ENCODE assay signal across 1 cellular context in the genomic region with DNA sequence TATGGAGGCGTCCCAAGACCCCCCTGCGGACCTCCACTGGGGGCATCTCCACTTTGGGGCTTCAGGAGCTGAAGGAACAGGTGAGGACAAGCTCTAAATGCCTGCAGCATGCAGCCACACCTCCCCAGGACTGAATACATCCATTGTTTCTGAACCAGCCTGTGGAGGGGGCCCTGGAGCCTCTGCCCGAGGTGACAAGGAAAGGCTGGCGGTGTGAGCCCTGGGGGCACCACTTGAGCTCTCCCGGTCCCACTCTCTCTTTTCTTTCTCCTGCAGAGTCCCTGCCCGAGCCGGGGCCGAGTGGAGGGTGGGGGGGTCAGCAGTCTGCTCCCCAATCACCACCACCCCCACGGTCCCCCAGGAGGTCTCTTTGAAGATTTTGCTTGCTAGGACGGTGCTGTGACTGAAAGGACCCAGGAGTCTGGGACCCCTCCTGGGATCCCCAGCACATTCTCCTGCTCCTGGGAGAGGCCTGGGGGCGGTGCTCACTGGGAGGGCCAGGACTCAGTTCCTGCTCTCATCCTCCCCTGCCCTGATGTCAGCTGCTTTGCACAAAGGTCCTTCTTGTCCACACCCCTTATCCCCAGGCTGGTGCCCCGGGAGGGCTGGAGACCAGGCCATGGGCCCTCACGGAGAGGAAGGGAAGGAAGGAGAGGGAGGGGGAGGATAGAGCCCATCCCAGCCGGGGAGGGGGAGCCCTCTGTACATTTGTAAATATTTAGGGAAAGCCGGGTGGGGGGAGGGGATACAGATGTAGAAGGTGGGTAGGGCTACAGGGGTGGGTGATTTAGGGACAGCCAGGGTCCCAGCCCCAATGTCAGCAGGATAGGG.
A peak's percentile ranks its signal among the peaks of the same experiment; 100 is the strongest.
TF ChIP-seq lines count a peak whose summit lies in the region.

No MANE protein-coding gene starts in this region.

TF ChIP-seq in HepG2, 621 proteins besides CTCF, POLR2A, EP300 and RAD21 (continued from another document and continues in another):
- TF ChIP-seq, protein P1, sequence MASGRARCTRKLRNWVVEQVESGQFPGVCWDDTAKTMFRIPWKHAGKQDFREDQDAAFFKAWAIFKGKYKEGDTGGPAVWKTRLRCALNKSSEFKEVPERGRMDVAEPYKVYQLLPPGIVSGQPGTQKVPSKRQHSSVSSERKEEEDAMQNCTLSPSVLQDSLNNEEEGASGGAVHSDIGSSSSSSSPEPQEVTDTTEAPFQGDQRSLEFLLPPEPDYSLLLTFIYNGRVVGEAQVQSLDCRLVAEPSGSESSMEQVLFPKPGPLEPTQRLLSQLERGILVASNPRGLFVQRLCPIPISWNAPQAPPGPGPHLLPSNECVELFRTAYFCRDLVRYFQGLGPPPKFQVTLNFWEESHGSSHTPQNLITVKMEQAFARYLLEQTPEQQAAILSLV (CRISPR knock-in tag; IDR thresholded peaks at IDR 0.05; ENCODE audit: borderline replicate concordance) = no peak
- no peak for TF ChIP-seq MBNL3 (CRISPR knock-in tag; conservative IDR thresholded peaks at IDR 0.05)
- no peak for TF ChIP-seq ZNF616 (CRISPR knock-in tag; IDR thresholded peaks at IDR 0.05; ENCODE audit: low read depth)
- TF ChIP-seq, protein P2, sequence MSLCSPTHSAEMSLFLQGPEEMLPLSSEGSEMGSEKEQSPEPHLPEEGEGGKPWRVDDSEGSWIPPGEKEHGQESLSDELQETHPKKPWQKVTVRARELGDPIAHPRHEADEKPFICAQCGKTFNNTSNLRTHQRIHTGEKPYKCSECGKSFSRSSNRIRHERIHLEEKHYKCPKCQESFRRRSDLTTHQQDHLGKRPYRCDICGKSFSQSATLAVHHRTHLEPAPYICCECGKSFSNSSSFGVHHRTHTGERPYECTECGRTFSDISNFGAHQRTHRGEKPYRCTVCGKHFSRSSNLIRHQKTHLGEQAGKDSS (CRISPR knock-in tag; IDR thresholded peaks at IDR 0.05; ENCODE audit: borderline replicate concordance, low read depth) = no peak
- TF ChIP-seq KDM3A (CRISPR knock-in tag; IDR thresholded peaks at IDR 0.05; ENCODE audit: low read depth) = no peak
- no peak; the same call in 1 of the 2 replicates for TF ChIP-seq KLF11 (CRISPR knock-in tag; IDR thresholded peaks at IDR 0.05)
- TF ChIP-seq SOX13 (IDR thresholded peaks at IDR 0.05) = no peak
- peak in 1 of 2 experiments; percentile 20; a peak in 1 of 4 replicates for TF ChIP-seq SOX13 (CRISPR knock-in tag; conservative IDR thresholded peaks at IDR 0.05 in 1 of 2, IDR thresholded peaks at IDR 0.05 in 1 of 2)
- TF ChIP-seq, protein P3, sequence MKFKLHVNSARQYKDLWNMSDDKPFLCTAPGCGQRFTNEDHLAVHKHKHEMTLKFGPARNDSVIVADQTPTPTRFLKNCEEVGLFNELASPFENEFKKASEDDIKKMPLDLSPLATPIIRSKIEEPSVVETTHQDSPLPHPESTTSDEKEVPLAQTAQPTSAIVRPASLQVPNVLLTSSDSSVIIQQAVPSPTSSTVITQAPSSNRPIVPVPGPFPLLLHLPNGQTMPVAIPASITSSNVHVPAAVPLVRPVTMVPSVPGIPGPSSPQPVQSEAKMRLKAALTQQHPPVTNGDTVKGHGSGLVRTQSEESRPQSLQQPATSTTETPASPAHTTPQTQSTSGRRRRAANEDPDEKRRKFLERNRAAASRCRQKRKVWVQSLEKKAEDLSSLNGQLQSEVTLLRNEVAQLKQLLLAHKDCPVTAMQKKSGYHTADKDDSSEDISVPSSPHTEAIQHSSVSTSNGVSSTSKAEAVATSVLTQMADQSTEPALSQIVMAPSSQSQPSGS (CRISPR knock-in tag; IDR thresholded peaks at IDR 0.05) = no peak
- TF ChIP-seq, protein P4, sequence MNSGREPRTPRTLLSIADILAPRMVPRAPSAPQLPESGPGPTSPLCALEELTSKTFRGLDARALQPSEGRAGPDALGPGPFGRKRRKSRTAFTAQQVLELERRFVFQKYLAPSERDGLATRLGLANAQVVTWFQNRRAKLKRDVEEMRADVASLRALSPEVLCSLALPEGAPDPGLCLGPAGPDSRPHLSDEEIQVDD (CRISPR knock-in tag; IDR thresholded peaks at IDR 0.05; ENCODE audit: borderline replicate concordance) = no peak
- no peak for TF ChIP-seq NKX3-1 (CRISPR knock-in tag; IDR thresholded peaks at IDR 0.05)
- TF ChIP-seq ZNF772 (CRISPR knock-in tag; IDR thresholded peaks at IDR 0.05) = 0 out of 2 replicates have a peak, but pooled peaks have one; percentile 37
- peak; percentile 30; the same call in 1 of the 2 replicates for TF ChIP-seq TSC22D2 (CRISPR knock-in tag; IDR thresholded peaks at IDR 0.05; ENCODE audit: borderline replicate concordance)
- no peak; the same call in 1 of the 2 replicates for TF ChIP-seq ZFX (CRISPR knock-in tag; IDR thresholded peaks at IDR 0.05; ENCODE audit: low read depth)
- TF ChIP-seq ZNF543 (CRISPR knock-in tag; IDR thresholded peaks at IDR 0.05) = 0 out of 2 replicates have a peak, but pooled peaks have one; percentile 12
- TF ChIP-seq ARHGAP35 (CRISPR knock-in tag; IDR thresholded peaks at IDR 0.05; ENCODE audit: borderline replicate concordance) = peak; percentile 39; the same call in 1 of the 2 replicates
- no peak for TF ChIP-seq ZFP36 (IDR thresholded peaks at IDR 0.05; ENCODE audit: borderline replicate concordance, low read depth, low read length, partially characterized antibody)
- no peak for TF ChIP-seq DR1 (CRISPR knock-in tag; IDR thresholded peaks at IDR 0.05)
- TF ChIP-seq, protein P5, sequence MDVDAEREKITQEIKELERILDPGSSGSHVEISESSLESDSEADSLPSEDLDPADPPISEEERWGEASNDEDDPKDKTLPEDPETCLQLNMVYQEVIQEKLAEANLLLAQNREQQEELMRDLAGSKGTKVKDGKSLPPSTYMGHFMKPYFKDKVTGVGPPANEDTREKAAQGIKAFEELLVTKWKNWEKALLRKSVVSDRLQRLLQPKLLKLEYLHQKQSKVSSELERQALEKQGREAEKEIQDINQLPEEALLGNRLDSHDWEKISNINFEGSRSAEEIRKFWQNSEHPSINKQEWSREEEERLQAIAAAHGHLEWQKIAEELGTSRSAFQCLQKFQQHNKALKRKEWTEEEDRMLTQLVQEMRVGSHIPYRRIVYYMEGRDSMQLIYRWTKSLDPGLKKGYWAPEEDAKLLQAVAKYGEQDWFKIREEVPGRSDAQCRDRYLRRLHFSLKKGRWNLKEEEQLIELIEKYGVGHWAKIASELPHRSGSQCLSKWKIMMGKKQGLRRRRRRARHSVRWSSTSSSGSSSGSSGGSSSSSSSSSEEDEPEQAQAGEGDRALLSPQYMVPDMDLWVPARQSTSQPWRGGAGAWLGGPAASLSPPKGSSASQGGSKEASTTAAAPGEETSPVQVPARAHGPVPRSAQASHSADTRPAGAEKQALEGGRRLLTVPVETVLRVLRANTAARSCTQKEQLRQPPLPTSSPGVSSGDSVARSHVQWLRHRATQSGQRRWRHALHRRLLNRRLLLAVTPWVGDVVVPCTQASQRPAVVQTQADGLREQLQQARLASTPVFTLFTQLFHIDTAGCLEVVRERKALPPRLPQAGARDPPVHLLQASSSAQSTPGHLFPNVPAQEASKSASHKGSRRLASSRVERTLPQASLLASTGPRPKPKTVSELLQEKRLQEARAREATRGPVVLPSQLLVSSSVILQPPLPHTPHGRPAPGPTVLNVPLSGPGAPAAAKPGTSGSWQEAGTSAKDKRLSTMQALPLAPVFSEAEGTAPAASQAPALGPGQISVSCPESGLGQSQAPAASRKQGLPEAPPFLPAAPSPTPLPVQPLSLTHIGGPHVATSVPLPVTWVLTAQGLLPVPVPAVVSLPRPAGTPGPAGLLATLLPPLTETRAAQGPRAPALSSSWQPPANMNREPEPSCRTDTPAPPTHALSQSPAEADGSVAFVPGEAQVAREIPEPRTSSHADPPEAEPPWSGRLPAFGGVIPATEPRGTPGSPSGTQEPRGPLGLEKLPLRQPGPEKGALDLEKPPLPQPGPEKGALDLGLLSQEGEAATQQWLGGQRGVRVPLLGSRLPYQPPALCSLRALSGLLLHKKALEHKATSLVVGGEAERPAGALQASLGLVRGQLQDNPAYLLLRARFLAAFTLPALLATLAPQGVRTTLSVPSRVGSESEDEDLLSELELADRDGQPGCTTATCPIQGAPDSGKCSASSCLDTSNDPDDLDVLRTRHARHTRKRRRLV (CRISPR knock-in tag; IDR thresholded peaks at IDR 0.05) = no peak
- no peak for TF ChIP-seq KAT2B (IDR thresholded peaks at IDR 0.05; ENCODE audit: borderline replicate concordance, low read depth, low read length)
- TF ChIP-seq, protein P6, sequence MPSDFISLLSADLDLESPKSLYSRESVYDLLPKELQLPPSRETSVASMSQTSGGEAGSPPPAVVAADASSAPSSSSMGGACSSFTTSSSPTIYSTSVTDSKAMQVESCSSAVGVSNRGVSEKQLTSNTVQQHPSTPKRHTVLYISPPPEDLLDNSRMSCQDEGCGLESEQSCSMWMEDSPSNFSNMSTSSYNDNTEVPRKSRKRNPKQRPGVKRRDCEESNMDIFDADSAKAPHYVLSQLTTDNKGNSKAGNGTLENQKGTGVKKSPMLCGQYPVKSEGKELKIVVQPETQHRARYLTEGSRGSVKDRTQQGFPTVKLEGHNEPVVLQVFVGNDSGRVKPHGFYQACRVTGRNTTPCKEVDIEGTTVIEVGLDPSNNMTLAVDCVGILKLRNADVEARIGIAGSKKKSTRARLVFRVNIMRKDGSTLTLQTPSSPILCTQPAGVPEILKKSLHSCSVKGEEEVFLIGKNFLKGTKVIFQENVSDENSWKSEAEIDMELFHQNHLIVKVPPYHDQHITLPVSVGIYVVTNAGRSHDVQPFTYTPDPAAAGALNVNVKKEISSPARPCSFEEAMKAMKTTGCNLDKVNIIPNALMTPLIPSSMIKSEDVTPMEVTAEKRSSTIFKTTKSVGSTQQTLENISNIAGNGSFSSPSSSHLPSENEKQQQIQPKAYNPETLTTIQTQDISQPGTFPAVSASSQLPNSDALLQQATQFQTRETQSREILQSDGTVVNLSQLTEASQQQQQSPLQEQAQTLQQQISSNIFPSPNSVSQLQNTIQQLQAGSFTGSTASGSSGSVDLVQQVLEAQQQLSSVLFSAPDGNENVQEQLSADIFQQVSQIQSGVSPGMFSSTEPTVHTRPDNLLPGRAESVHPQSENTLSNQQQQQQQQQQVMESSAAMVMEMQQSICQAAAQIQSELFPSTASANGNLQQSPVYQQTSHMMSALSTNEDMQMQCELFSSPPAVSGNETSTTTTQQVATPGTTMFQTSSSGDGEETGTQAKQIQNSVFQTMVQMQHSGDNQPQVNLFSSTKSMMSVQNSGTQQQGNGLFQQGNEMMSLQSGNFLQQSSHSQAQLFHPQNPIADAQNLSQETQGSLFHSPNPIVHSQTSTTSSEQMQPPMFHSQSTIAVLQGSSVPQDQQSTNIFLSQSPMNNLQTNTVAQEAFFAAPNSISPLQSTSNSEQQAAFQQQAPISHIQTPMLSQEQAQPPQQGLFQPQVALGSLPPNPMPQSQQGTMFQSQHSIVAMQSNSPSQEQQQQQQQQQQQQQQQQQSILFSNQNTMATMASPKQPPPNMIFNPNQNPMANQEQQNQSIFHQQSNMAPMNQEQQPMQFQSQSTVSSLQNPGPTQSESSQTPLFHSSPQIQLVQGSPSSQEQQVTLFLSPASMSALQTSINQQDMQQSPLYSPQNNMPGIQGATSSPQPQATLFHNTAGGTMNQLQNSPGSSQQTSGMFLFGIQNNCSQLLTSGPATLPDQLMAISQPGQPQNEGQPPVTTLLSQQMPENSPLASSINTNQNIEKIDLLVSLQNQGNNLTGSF (CRISPR knock-in tag; IDR thresholded peaks at IDR 0.05) = no peak
- TF ChIP-seq FOSL2 (CRISPR knock-in tag; IDR thresholded peaks at IDR 0.05) = no peak
- TF ChIP-seq PHF21A (CRISPR knock-in tag; IDR thresholded peaks at IDR 0.05) = peak; percentile 6; the same call in 1 of the 2 replicates
- peak; percentile 29 for TF ChIP-seq ASH2L (IDR thresholded peaks at IDR 0.05; ENCODE audit: insufficient read length, low read depth, low read length)
- TF ChIP-seq TBP (CRISPR knock-in tag; IDR thresholded peaks at IDR 0.05) = no peak
- TF ChIP-seq, protein P7, sequence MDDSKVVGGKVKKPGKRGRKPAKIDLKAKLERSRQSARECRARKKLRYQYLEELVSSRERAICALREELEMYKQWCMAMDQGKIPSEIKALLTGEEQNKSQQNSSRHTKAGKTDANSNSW (CRISPR knock-in tag; IDR thresholded peaks at IDR 0.05; ENCODE audit: borderline replicate concordance) = no peak
- no peak for TF ChIP-seq NAIF1 (CRISPR knock-in tag; IDR thresholded peaks at IDR 0.05; ENCODE audit: borderline replicate concordance)
- no peak for TF ChIP-seq ZNF775 (CRISPR knock-in tag; IDR thresholded peaks at IDR 0.05; ENCODE audit: borderline replicate concordance)
- no peak for TF ChIP-seq PRMT3 (CRISPR knock-in tag; IDR thresholded peaks at IDR 0.05; ENCODE audit: borderline replicate concordance, low read depth)
- TF ChIP-seq SNRNP70 (IDR thresholded peaks at IDR 0.05; ENCODE audit: low read depth, low read length) = no peak
- TF ChIP-seq HNF4A (CRISPR knock-in tag; IDR thresholded peaks at IDR 0.05) = no peak
- TF ChIP-seq, protein P8, sequence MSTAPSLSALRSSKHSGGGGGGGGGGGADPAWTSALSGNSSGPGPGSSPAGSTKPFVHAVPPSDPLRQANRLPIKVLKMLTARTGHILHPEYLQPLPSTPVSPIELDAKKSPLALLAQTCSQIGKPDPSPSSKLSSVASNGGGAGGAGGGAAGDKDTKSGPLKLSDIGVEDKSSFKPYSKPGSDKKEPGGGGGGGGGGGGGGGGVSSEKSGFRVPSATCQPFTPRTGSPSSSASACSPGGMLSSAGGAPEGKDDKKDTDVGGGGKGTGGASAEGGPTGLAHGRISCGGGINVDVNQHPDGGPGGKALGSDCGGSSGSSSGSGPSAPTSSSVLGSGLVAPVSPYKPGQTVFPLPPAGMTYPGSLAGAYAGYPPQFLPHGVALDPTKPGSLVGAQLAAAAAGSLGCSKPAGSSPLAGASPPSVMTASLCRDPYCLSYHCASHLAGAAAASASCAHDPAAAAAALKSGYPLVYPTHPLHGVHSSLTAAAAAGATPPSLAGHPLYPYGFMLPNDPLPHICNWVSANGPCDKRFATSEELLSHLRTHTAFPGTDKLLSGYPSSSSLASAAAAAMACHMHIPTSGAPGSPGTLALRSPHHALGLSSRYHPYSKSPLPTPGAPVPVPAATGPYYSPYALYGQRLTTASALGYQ (CRISPR knock-in tag; IDR thresholded peaks at IDR 0.05) = no peak
- TF ChIP-seq, protein P9, sequence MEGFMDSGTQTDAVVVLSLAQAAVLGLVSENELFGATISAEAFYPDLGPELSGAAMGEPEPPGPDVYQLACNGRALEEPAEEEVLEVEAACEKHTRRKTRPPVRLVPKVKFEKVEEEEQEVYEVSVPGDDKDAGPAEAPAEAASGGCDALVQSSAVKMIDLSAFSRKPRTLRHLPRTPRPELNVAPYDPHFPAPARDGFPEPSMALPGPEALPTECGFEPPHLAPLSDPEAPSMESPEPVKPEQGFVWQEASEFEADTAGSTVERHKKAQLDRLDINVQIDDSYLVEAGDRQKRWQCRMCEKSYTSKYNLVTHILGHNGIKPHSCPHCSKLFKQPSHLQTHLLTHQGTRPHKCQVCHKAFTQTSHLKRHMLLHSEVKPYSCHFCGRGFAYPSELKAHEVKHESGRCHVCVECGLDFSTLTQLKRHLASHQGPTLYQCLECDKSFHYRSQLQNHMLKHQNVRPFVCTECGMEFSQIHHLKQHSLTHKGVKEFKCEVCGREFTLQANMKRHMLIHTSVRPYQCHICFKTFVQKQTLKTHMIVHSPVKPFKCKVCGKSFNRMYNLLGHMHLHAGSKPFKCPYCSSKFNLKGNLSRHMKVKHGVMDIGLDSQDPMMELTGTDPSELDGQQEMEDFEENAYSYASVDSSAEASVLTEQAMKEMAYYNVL (CRISPR knock-in tag; IDR thresholded peaks at IDR 0.05; ENCODE audit: borderline replicate concordance) = no peak
- TF ChIP-seq EED (CRISPR knock-in tag; IDR thresholded peaks at IDR 0.05) = no peak
- TF ChIP-seq TMF1 (CRISPR knock-in tag; IDR thresholded peaks at IDR 0.05; ENCODE audit: low read depth) = no peak
- no peak for TF ChIP-seq ZFYVE20 (CRISPR knock-in tag; IDR thresholded peaks at IDR 0.05; ENCODE audit: borderline replicate concordance, low read depth)
- TF ChIP-seq GABPB1 (CRISPR knock-in tag; IDR thresholded peaks at IDR 0.05) = no peak
